Comparison of ENCODE assay signal across 25 cellular contexts in the genomic region with DNA sequence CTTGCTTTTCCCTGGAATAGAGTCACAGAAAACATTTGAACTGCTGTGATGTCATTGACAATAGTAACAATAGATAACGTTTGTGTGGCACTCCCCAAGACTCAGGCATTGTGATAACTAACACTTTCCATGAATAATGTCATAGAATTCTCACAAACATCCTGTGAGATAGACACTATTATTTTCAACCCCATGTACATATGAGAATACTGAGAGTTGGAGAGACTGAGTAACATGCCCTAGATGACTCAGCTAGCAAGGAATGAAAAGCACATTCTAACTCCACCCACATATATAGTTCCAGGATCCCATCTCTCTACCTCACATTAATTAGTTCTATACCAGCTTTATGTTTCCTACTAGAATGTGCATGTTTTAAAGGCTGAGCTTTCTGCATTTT.
DNase-seq lines count a peak whose midpoint lies in the region; ATAC-seq and FAIRE-seq lines count a peak whose summit lies in the region.
"Had no signal": no experiment of that assay in that cellular context is flagged by ENCODE, and none has a peak within 500 bp of the region (broad histone marks: within the 10 kb centered on the region; RNA-seq: fewer than 3 reads in every experiment).

No MANE protein-coding gene starts in this region.

- POLR2A ChIA-PET in activated CD4-positive, alpha-beta memory T cell treated with anti-CD3 and anti-CD28 coated beads for 36 hours (lab: Charles Lee): interaction anchor here (0.6 kb wide), 1 partner anchor 173 kb away, joined by 3 read pairs; no protein-coding TSS in a partner anchor

- intact Hi-C loops in activated CD4-positive, alpha-beta memory T cell treated with anti-CD3 and anti-CD28 coated beads for 36 hours (cut with micrococcal nuclease): no loop called here
- intact Hi-C loops in Right ventricle myocardium superior (cut with DNase I): no loop called here

- ATAC-seq in activated naive CD8-positive, alpha-beta T cell treated with anti-CD3 and anti-CD28 coated beads, Interleukin-2, amount 50 U/mL, for 24 hours: peak; percentile 63
- peak; percentile 43 for ATAC-seq in activated T-helper 17 cell treated with anti-CD3 and anti-CD28 coated beads, Interleukin-2, amount 50 U/mL, for 72 hours (replicated peaks)
- ATAC-seq in Right ventricle myocardium superior (ENCODE audit: poor library complexity): no peak
- ATAC-seq: A549, gastroesophageal sphincter had no signal

- no peak overlapping the region for H3K27ac Mint-ChIP-seq in activated naive CD8-positive, alpha-beta T cell treated with anti-CD3 and anti-CD28 coated beads, Interleukin-2, amount 50 U/mL, for 24 hours
- no peak overlapping the region for H3K27ac Mint-ChIP-seq in activated naive CD8-positive, alpha-beta T cell treated with anti-CD3 and anti-CD28 coated beads for 36 hours
- H3K27ac Mint-ChIP-seq in activated T-helper 17 cell treated with anti-CD3 and anti-CD28 coated beads, Interleukin-2, amount 50 U/mL, for 72 hours: no peak overlapping the region
- H3K27ac Mint-ChIP-seq in activated CD4-positive, alpha-beta memory T cell treated with anti-CD3 and anti-CD28 coated beads for 36 hours: no peak overlapping the region
- H3K27ac Mint-ChIP-seq: activated naive CD8-positive, alpha-beta T cell treated with anti-CD3 and anti-CD28 coated beads, Interleukin-2, amount 10 ng/mL, durations not matched to agents 7 days and 5 days; CD4-positive, CD25-positive, alpha-beta regulatory T cell had no signal

- no peak overlapping the region for H3K4me3 Mint-ChIP-seq in activated naive CD8-positive, alpha-beta T cell treated with anti-CD3 and anti-CD28 coated beads, Interleukin-2, amount 50 U/mL, for 24 hours
- H3K4me3 Mint-ChIP-seq in activated naive CD8-positive, alpha-beta T cell treated with anti-CD3 and anti-CD28 coated beads for 36 hours: no peak overlapping the region
- H3K4me3 Mint-ChIP-seq in activated T-helper 17 cell treated with anti-CD3 and anti-CD28 coated beads, Interleukin-2, amount 50 U/mL, for 72 hours: no peak overlapping the region
- no peak overlapping the region for H3K4me3 Mint-ChIP-seq in activated CD4-positive, alpha-beta memory T cell treated with anti-CD3 and anti-CD28 coated beads for 36 hours
- H3K4me3 Mint-ChIP-seq: activated naive CD8-positive, alpha-beta T cell treated with anti-CD3 and anti-CD28 coated beads, Interleukin-2, amount 10 ng/mL, durations not matched to agents 7 days and 5 days; CD4-positive, CD25-positive, alpha-beta regulatory T cell; central memory CD8-positive, alpha-beta T cell had no signal

- no peak for DNase-seq in activated naive CD8-positive, alpha-beta T cell treated with anti-CD3 and anti-CD28 coated beads, Interleukin-2, amount 50 U/mL, for 24 hours
- no peak for DNase-seq in activated naive CD8-positive, alpha-beta T cell treated with anti-CD3 and anti-CD28 coated beads for 36 hours
- DNase-seq in iris pigment epithelial cell (ENCODE audit: low read depth): peak; percentile 66
- DNase-seq in urothelium cell line (ENCODE audit: low spot score): peak; percentile 50
- DNase-seq in DMS79 (lab: John Stamatoyannopoulos, UW): no peak
- no peak for DNase-seq in activated CD4-positive, alpha-beta memory T cell treated with anti-CD3 and anti-CD28 coated beads for 36 hours
- DNase-seq in Right ventricle myocardium superior: no peak
- DNase-seq: activated effector memory CD4-positive, alpha-beta T cell treated with anti-CD3 and anti-CD28 coated beads, Interleukin-2, amount 50 U/mL, for 16 hours; activated naive CD8-positive, alpha-beta T cell treated with anti-CD3 and anti-CD28 coated beads, Interleukin-2, amount 10 ng/mL, durations not matched to agents 7 days and 5 days; AML-193; CD4-positive, CD25-positive, alpha-beta regulatory T cell; Kasumi-1; NCI-H1436; NCI-H2081; NCI-H526; ovary; SHP77; small intestine; stomach had no signal

- CTCF ChIA-PET in activated CD4-positive, alpha-beta memory T cell treated with anti-CD3 and anti-CD28 coated beads for 36 hours (lab: Charles Lee): no interaction called here

- peaks cover 9% of the 10 kb centered on the region for H3K9me3 Mint-ChIP-seq in activated naive CD8-positive, alpha-beta T cell treated with anti-CD3 and anti-CD28 coated beads, Interleukin-2, amount 50 U/mL, for 24 hours
- no peaks in the 10 kb centered on the region for H3K9me3 Mint-ChIP-seq in activated naive CD8-positive, alpha-beta T cell treated with anti-CD3 and anti-CD28 coated beads for 36 hours
- H3K9me3 Mint-ChIP-seq in activated T-helper 17 cell treated with anti-CD3 and anti-CD28 coated beads, Interleukin-2, amount 50 U/mL, for 72 hours: peaks cover 9% of the 10 kb centered on the region
- H3K9me3 Mint-ChIP-seq in activated CD4-positive, alpha-beta memory T cell treated with anti-CD3 and anti-CD28 coated beads for 36 hours: peaks cover 3% of the 10 kb centered on the region
- H3K9me3 Mint-ChIP-seq: central memory CD8-positive, alpha-beta T cell had no signal

- no peaks in the 10 kb centered on the region for H3K36me3 Mint-ChIP-seq in activated naive CD8-positive, alpha-beta T cell treated with anti-CD3 and anti-CD28 coated beads, Interleukin-2, amount 50 U/mL, for 24 hours (ENCODE audit: low read depth)
- H3K36me3 Mint-ChIP-seq in activated naive CD8-positive, alpha-beta T cell treated with anti-CD3 and anti-CD28 coated beads for 36 hours: no peaks in the 10 kb centered on the region
- H3K36me3 Mint-ChIP-seq in activated T-helper 17 cell treated with anti-CD3 and anti-CD28 coated beads, Interleukin-2, amount 50 U/mL, for 72 hours (ENCODE audit: low read depth): no peaks in the 10 kb centered on the region
- no peaks in the 10 kb centered on the region for H3K36me3 Mint-ChIP-seq in activated CD4-positive, alpha-beta memory T cell treated with anti-CD3 and anti-CD28 coated beads for 36 hours
- H3K36me3 Mint-ChIP-seq: activated naive CD8-positive, alpha-beta T cell treated with anti-CD3 and anti-CD28 coated beads, Interleukin-2, amount 10 ng/mL, durations not matched to agents 7 days and 5 days; CD4-positive, CD25-positive, alpha-beta regulatory T cell had no signal

- H3K4me1 Mint-ChIP-seq in activated naive CD8-positive, alpha-beta T cell treated with anti-CD3 and anti-CD28 coated beads, Interleukin-2, amount 50 U/mL, for 24 hours: peaks cover 3% of the 10 kb centered on the region
- H3K4me1 Mint-ChIP-seq in activated naive CD8-positive, alpha-beta T cell treated with anti-CD3 and anti-CD28 coated beads for 36 hours: peaks cover 3% of the 10 kb centered on the region
- no peaks in the 10 kb centered on the region for H3K4me1 Mint-ChIP-seq in activated T-helper 17 cell treated with anti-CD3 and anti-CD28 coated beads, Interleukin-2, amount 50 U/mL, for 72 hours
- H3K4me1 Mint-ChIP-seq in activated CD4-positive, alpha-beta memory T cell treated with anti-CD3 and anti-CD28 coated beads for 36 hours (ENCODE audit: low read depth): no peaks in the 10 kb centered on the region
- H3K4me1 Mint-ChIP-seq: activated naive CD8-positive, alpha-beta T cell treated with anti-CD3 and anti-CD28 coated beads, Interleukin-2, amount 10 ng/mL, durations not matched to agents 7 days and 5 days; CD4-positive, CD25-positive, alpha-beta regulatory T cell; central memory CD8-positive, alpha-beta T cell had no signal

- no peaks in the 10 kb centered on the region for H3K27me3 Mint-ChIP-seq in activated naive CD8-positive, alpha-beta T cell treated with anti-CD3 and anti-CD28 coated beads, Interleukin-2, amount 50 U/mL, for 24 hours
- H3K27me3 Mint-ChIP-seq in activated naive CD8-positive, alpha-beta T cell treated with anti-CD3 and anti-CD28 coated beads for 36 hours: peaks cover 3% of the 10 kb centered on the region
- H3K27me3 Mint-ChIP-seq in activated T-helper 17 cell treated with anti-CD3 and anti-CD28 coated beads, Interleukin-2, amount 50 U/mL, for 72 hours: no peaks in the 10 kb centered on the region
- no peaks in the 10 kb centered on the region for H3K27me3 Mint-ChIP-seq in activated CD4-positive, alpha-beta memory T cell treated with anti-CD3 and anti-CD28 coated beads for 36 hours
- H3K27me3 Mint-ChIP-seq: activated naive CD8-positive, alpha-beta T cell treated with anti-CD3 and anti-CD28 coated beads, Interleukin-2, amount 10 ng/mL, durations not matched to agents 7 days and 5 days; CD4-positive, CD25-positive, alpha-beta regulatory T cell; central memory CD8-positive, alpha-beta T cell had no signal

- FAIRE-seq in urothelium cell line (lab: Jason Lieb, UNC): no peak
- FAIRE-seq: A549, endometrium, GM12891, small intestine had no signal

Comparison
In these comparisons a context has a peak if more than half of its experiments do, and no peak if none do; other contexts are left out.
1. DNase-seq: peak in iris pigment epithelial cell (single experiment) and urothelium cell line (single experiment); none in activated naive CD8-positive, alpha-beta T cell treated with anti-CD3 and anti-CD28 coated beads, Interleukin-2, amount 50 U/mL, for 24 hours (single experiment), activated naive CD8-positive, alpha-beta T cell treated with anti-CD3 and anti-CD28 coated beads for 36 hours (single experiment), DMS79 (single experiment), activated CD4-positive, alpha-beta memory T cell treated with anti-CD3 and anti-CD28 coated beads for 36 hours (single experiment) and Right ventricle myocardium superior (single experiment).